ENCODE assay signal across 19 cellular contexts in genomic region chr18:49630246-49630699, GRCh38.
A peak's percentile ranks its signal among the peaks of the same experiment; 100 is the strongest.
DNase-seq lines count a peak whose midpoint lies in the region; ATAC-seq and TF ChIP-seq lines count a peak whose summit lies in the region.
"Had no signal": no experiment of that assay in that cellular context is flagged by ENCODE, and none has a peak within 500 bp of the region (broad histone marks: within the 10 kb centered on the region; RNA-seq: fewer than 3 reads in every experiment).

No MANE protein-coding gene starts in this region.

- in situ Hi-C loops in transverse colon (cut with MboI; ENCODE audit: low pct_ligation_motif_present in 1 of 4, low pct_unique_long_range_greater_than_20kb in 1 of 4, low sequenced_read_pairs in 3 of 4) = no loop called here
- in situ Hi-C loops in KBM-7 (cut with MboI; ENCODE audit: low pct_unique_long_range_greater_than_20kb, low sequenced_read_pairs) = no loop called here

- no peak overlapping the region for H3K27ac ChIP-seq in transverse colon
- H3K27ac ChIP-seq: 22Rv1, brain microvascular endothelial cell, spleen, tibial artery had no signal

- TF ChIP-seq EP300 in transverse colon (IDR thresholded peaks at IDR 0.05; ENCODE audit: low read depth) = no peak

- DNase-seq in NOMO-1 treated with dmso at 0.1 percent for 144 hours (lab: John Stamatoyannopoulos, UW; ENCODE audit: unreplicated experiment) (peak; percentile 6), NOMO-1 treated with DMSO at 0.1 percent for 48 hours (lab: John Stamatoyannopoulos, UW; ENCODE audit: unreplicated experiment) (no peak), epithelial cell of esophagus (ENCODE audit: low read depth) (peak; percentile 67), mesenteric fat pad (ENCODE audit: low spot score) (peak; percentile 22), transverse colon (peak; percentile 22), KBM-7 (no peak), ureter (ENCODE audit: low spot score) (no peak)
- DNase-seq: activated CD4-positive, alpha-beta T cell treated with anti-CD3 and anti-CD28 coated beads, Interleukin-2, amount 50 U/mL, for 4 hours; activated T-cell treated with anti-CD3 and anti-CD28 coated beads, Interleukin-2, amount 50 U/mL, for 24 hours; brain microvascular endothelial cell; left cardiac atrium; NCI-H1105; NCI-H748 treated with DMSO at 0.1 percent for 48 hours; PC-3; spleen; tibial artery had no signal

- ATAC-seq in HG02623 (IDR thresholded peaks at IDR 0.05; ENCODE audit: unreplicated experiment) = no peak
- ATAC-seq: K562, PC-3 had no signal

- TF ChIP-seq CTCF in epithelial cell of esophagus (IDR thresholded peaks at IDR 0.05; ENCODE audit: insufficient read depth, low read depth, low read length, missing control alignments) = no peak
- TF ChIP-seq CTCF in transverse colon (IDR thresholded peaks at IDR 0.05) = no peak

- intact Hi-C loops in transverse colon (cut with DNase I; ENCODE audit: low total_unique reads) = no loop called here

- no peaks in the 10 kb centered on the region for H3K36me3 ChIP-seq in transverse colon
- H3K36me3 ChIP-seq: brain microvascular endothelial cell, spleen, tibial artery had no signal

- TF ChIP-seq POLR2A in transverse colon (IDR thresholded peaks at IDR 0.05) = no peak

- no peaks in the 10 kb centered on the region for H3K9me3 ChIP-seq in transverse colon
- H3K9me3 ChIP-seq: spleen, tibial artery had no signal

- peaks cover 0 to 14% (median 6%) of the 10 kb centered on the region in 4 donors for H3K4me1 ChIP-seq in transverse colon
- H3K4me1 ChIP-seq: spleen, tibial artery had no signal

- H3K4me3 ChIP-seq in epithelial cell of esophagus (ENCODE audit: low read length) (no peak overlapping the region), transverse colon (no peak overlapping the region)
- H3K4me3 ChIP-seq: K562, spleen, tibial artery had no signal

- no peaks in the 10 kb centered on the region for H3K27me3 ChIP-seq in transverse colon
- H3K27me3 ChIP-seq: brain microvascular endothelial cell had no signal

Comparison
In these comparisons a context has a peak if more than half of its experiments do, and no peak if none do; other contexts are left out.
1. DNase-seq: peak in NOMO-1 treated with dmso at 0.1 percent for 144 hours (single experiment), epithelial cell of esophagus (single experiment), mesenteric fat pad (single experiment) and transverse colon (single experiment); none in NOMO-1 treated with DMSO at 0.1 percent for 48 hours (single experiment), KBM-7 (single experiment) and ureter (single experiment).